Comparison of ENCODE assay signal across 8 cellular contexts in genomic region chr7:134750083-134751062, GRCh38. TPM values are rescaled to one million over a fixed set of nuclear protein-coding genes. Genes with fewer than 3 reads are reported as not detected.
DNase-seq lines count a peak whose midpoint lies in the region; ATAC-seq and TF ChIP-seq lines count a peak whose summit lies in the region.

No MANE protein-coding gene starts in this region.

- peak; percentile 78 for ATAC-seq in stimulated activated effector memory CD8-positive, alpha-beta T cell treated with anti-CD3 and anti-CD28 coated beads, Interleukin-12 subunit alpha, Interleukin-12 subunit beta, amount 100 ng/mL, for 72 hours

- H3K27ac ChIP-seq in dorsolateral prefrontal cortex: no peak overlapping the region

- H3K4me3 Mint-ChIP-seq in stimulated activated effector memory CD8-positive, alpha-beta T cell treated with anti-CD3 and anti-CD28 coated beads, Interleukin-12 subunit alpha, Interleukin-12 subunit beta, amount 100 ng/mL, for 72 hours: no peak overlapping the region

- H3K4me3 ChIP-seq in Jurkat, Clone E6-1 (ENCODE audit: low read length): no peak overlapping the region
- no peak overlapping the region for H3K4me3 ChIP-seq in dorsolateral prefrontal cortex

- H3K9me3 Mint-ChIP-seq in stimulated activated effector memory CD8-positive, alpha-beta T cell treated with anti-CD3 and anti-CD28 coated beads, Interleukin-12 subunit alpha, Interleukin-12 subunit beta, amount 100 ng/mL, for 72 hours: no peaks in the 10 kb centered on the region

- H3K4me1 Mint-ChIP-seq in stimulated activated effector memory CD8-positive, alpha-beta T cell treated with anti-CD3 and anti-CD28 coated beads, Interleukin-12 subunit alpha, Interleukin-12 subunit beta, amount 100 ng/mL, for 72 hours: peaks cover 8% of the 10 kb centered on the region

- TF ChIP-seq CTCF in dorsolateral prefrontal cortex (IDR thresholded peaks at IDR 0.05 in 54 of 56, conservative IDR thresholded peaks at IDR 0.05 in 2 of 56; ENCODE audit: low read depth in 1 of 56, partially characterized antibody in 56 of 56): peak; percentile 32 to 83 (median 66)

- no peak overlapping the region for H3K27ac Mint-ChIP-seq in stimulated activated effector memory CD8-positive, alpha-beta T cell treated with anti-CD3 and anti-CD28 coated beads, Interleukin-12 subunit alpha, Interleukin-12 subunit beta, amount 100 ng/mL, for 72 hours

- intact Hi-C loops in dorsolateral prefrontal cortex (cut with DNase I): loop anchor here (1.0 to 10.0 kb wide), 4 partner anchors 58 to 204 kb away; no protein-coding TSS in a partner anchor

- peak; percentile 8 for DNase-seq in SIG-M5 treated with dmso at 0.1 percent for 504 hours (lab: John Stamatoyannopoulos, UW; ENCODE audit: unreplicated experiment)
- no peak for DNase-seq in SIG-M5 (lab: John Stamatoyannopoulos, UW)
- peak; percentile 50 for DNase-seq in Jurkat, Clone E6-1 (ENCODE audit: low read depth, low spot score)
- peak; percentile 79 for DNase-seq in activated CD4-positive, alpha-beta T cell treated with anti-CD3 and anti-CD28 coated beads for 48 hours
- DNase-seq in dorsolateral prefrontal cortex: peak in 6 of 10 donors; percentile 11 to 58 (median 44)
- peak; percentile 41 for DNase-seq in midbrain (lab: John Stamatoyannopoulos, UW)
- peak; percentile 65 to 80 for DNase-seq in stimulated activated effector memory CD8-positive, alpha-beta T cell treated with anti-CD3 and anti-CD28 coated beads, Interleukin-12 subunit alpha, Interleukin-12 subunit beta, amount 100 ng/mL, for 72 hours (ENCODE audit: low spot score in 2 of 2)
- DNase-seq in KG1 (lab: John Stamatoyannopoulos, UW): no peak

- no peaks in the 10 kb centered on the region for H3K36me3 Mint-ChIP-seq in stimulated activated effector memory CD8-positive, alpha-beta T cell treated with anti-CD3 and anti-CD28 coated beads, Interleukin-12 subunit alpha, Interleukin-12 subunit beta, amount 100 ng/mL, for 72 hours

- H3K27me3 ChIP-seq in dorsolateral prefrontal cortex: no peaks in the 10 kb centered on the region

RNA-seq across cellular contexts. Expression of gene CALD1, which starts 29.1 kb away (rescaled TPM):
- polyA plus RNA-seq in Jurkat, Clone E6-1 (2012; ENCODE audit: insufficient read depth, insufficient read length): not detected
- 100 to 1,000 TPM in 9 of 120 experiments, 10 to 100 TPM in 111; 35.2 to 155 (median 58.5) TPM for total RNA-seq in dorsolateral prefrontal cortex

Comparison
In these comparisons a context has a peak if more than half of its experiments do, and no peak if none do; other contexts are left out.
1. DNase-seq: peak in SIG-M5 treated with dmso at 0.1 percent for 504 hours (single experiment), Jurkat, Clone E6-1 (single experiment), activated CD4-positive, alpha-beta T cell treated with anti-CD3 and anti-CD28 coated beads for 48 hours (single experiment), dorsolateral prefrontal cortex (6 of 10), midbrain (single experiment) and stimulated activated effector memory CD8-positive, alpha-beta T cell treated with anti-CD3 and anti-CD28 coated beads, Interleukin-12 subunit alpha, Interleukin-12 subunit beta, amount 100 ng/mL, for 72 hours (2 of 2); none in SIG-M5 (single experiment) and KG1 (single experiment).